In the genomic region with DNA sequence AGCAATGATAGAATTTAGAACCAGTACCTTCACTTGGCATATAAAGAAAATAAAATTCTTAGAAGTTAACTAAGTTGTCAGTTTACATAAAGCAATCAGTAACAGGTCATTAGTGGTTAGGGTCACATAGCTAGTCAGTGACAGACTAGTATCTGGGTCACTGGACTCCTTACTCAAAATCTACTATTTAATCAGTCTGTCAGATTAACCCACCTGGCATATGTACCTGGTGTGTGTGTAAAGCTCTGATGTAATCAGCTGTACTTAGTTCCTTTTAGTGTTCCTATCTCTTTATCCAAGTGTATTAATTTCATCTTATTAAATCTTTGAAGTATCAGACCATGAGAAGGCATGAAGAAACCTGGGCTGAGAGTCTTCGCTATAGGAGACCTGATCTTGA, we compare ENCODE assay signal across 27 cellular contexts.
"Had no signal": no experiment of that assay in that cellular context is flagged by ENCODE, and none has a peak within 500 bp of the region (broad histone marks: within the 10 kb centered on the region; RNA-seq: fewer than 3 reads in every experiment).

No MANE protein-coding gene starts in this region.

- ATAC-seq: naive thymus-derived CD8-positive, alpha-beta T cell; natural killer cell treated with Interleukin-12 subunit alpha and Interleukin-12 subunit beta and Interleukin-15 and Interleukin-18, amount 100 ng/mL, for 72 hours; pancreas; right cardiac atrium; sciatic nerve; stimulated activated memory B cell treated with anti-CD40 and anti-IgM and Interleukin-4, amounts not matched to agents 10 μg/mL and 1 μg/mL and 100 μg/mL, for 72 hours; stimulated activated naive CD8-positive, alpha-beta T cell treated with anti-CD3 and anti-CD28 coated beads, Interleukin-15, amount 100 ng/mL, for 72 hours; stimulated activated naive CD8-positive, alpha-beta T cell treated with anti-CD3 and anti-CD28 coated beads, Interleukin-15, Interleukin-2, amounts not matched to agents 100 U/mL and 50 U/mL, for 24 hours; upper lobe of right lung had no signal

- H3K36me3 ChIP-seq: prostate gland, transverse colon, upper lobe of right lung, uterus had no signal

- H3K27me3 ChIP-seq: neutrophil, pancreas, spleen, suprapubic skin, testis, tibial artery, transverse colon, upper lobe of right lung, uterus had no signal

- FAIRE-seq: pancreas had no signal

- H3K27ac ChIP-seq: neutrophil, pancreas, prostate gland, skin epidermis, spleen, suprapubic skin, testis, tibial artery, transverse colon, upper lobe of right lung, uterus had no signal

- DNase-seq: naive thymus-derived CD8-positive, alpha-beta T cell; nephron progenitor cell; nucleus accumbens; pancreas; right cardiac atrium; spleen; stimulated activated CD4-positive, alpha-beta T cell treated with anti-CD3 and anti-CD28 coated beads, Interleukin-12 subunit alpha, Interleukin-12 subunit beta, amount 100 ng/mL, for 4 hours; stimulated activated CD4-positive, alpha-beta T cell treated with anti-CD3 and anti-CD28 coated beads, Interleukin-1b, Interleukin-23, amount 100 ng/mL, for 48 hours; stimulated activated CD4-positive, alpha-beta T cell treated with anti-CD3 and anti-CD28 coated beads, Interleukin-4, amount 100 ng/mL, for 1 hour; stimulated activated CD4-positive, alpha-beta T cell treated with anti-CD3 and anti-CD28 coated beads, Interleukin-4, amount 100 ng/mL, for 4 hours; stimulated activated CD8-positive, alpha-beta memory T cell treated with anti-CD3 and anti-CD28 coated beads, Interleukin-4, amount 100 ng/mL, for 48 hours; stimulated activated naive CD8-positive, alpha-beta T cell treated with anti-CD3 and anti-CD28 coated beads, Interleukin-15, amount 100 ng/mL, for 72 hours; stimulated activated naive CD8-positive, alpha-beta T cell treated with anti-CD3 and anti-CD28 coated beads, Interleukin-15, Interleukin-2, amounts not matched to agents 100 U/mL and 50 U/mL, for 24 hours; substantia nigra; testis; tibial artery; transverse colon; upper lobe of right lung; uterus had no signal

- H3K4me2 ChIP-seq: smooth muscle cell had no signal

- H3K4me3 ChIP-seq: pancreas, prostate gland, skin epidermis, smooth muscle cell, spleen, suprapubic skin, testis, tibial artery, transverse colon, upper lobe of right lung, uterus had no signal

- H3K4me1 ChIP-seq: pancreas, prostate gland, testis, transverse colon, upper lobe of right lung, uterus had no signal

- H3K9me3 ChIP-seq: neutrophil, pancreas, prostate gland, spleen, suprapubic skin, testis, tibial artery, transverse colon, upper lobe of right lung, uterus had no signal
